Comparison of ENCODE assay signal across 8 cellular contexts in genomic region chr12:110467847-110468211, GRCh38. TPM values are rescaled to one million over a fixed set of nuclear protein-coding genes. Genes with fewer than 3 reads are reported as not detected.
DNase-seq lines count a peak whose midpoint lies in the region; TF ChIP-seq lines count a peak whose summit lies in the region.

No MANE protein-coding gene starts in this region.

- no peaks in the 10 kb centered on the region for H3K9me3 ChIP-seq in ascending aorta
- no peaks in the 10 kb centered on the region for H3K9me3 ChIP-seq in liver (ENCODE audit: control insufficient read depth in 4 of 4, low read length in 3 of 4)
- no peaks in the 10 kb centered on the region for H3K9me3 ChIP-seq in thymus (ENCODE audit: control insufficient read depth)

- TF ChIP-seq CTCF in ascending aorta (IDR thresholded peaks at IDR 0.05): no peak
- TF ChIP-seq CTCF in liver (IDR thresholded peaks at IDR 0.05; ENCODE audit: low read depth, low read length, missing input control): no peak

- no peaks in the 10 kb centered on the region for H3K9me3 Mint-ChIP-seq in activated CD4-positive, alpha-beta T cell treated with anti-CD3 and anti-CD28 coated beads, Interleukin-2, amount 10 ng/mL, durations not matched to agents 24 days and 14 days

- no peak for DNase-seq in activated CD4-positive, alpha-beta T cell treated with anti-CD3 and anti-CD28 coated beads, Interleukin-2, amount 10 ng/mL, durations not matched to agents 24 days and 14 days
- no peak for DNase-seq in activated CD4-positive, alpha-beta T cell treated with anti-CD3 and anti-CD28 coated beads, Interleukin-2, amount 50 U/mL, for 1 hour
- DNase-seq in ascending aorta (ENCODE audit: low spot score in 2 of 2): no peak
- no peak for DNase-seq in NAMALWA (ENCODE audit: low spot score)
- DNase-seq in AG08396 (ENCODE audit: low spot score): no peak
- no peak for DNase-seq in NCI-H1417 (lab: John Stamatoyannopoulos, UW)

- H3K27me3 ChIP-seq in ascending aorta: no peaks in the 10 kb centered on the region
- H3K27me3 ChIP-seq in liver (ENCODE audit: control insufficient read depth in 4 of 4, insufficient read depth in 4 of 4, low read length in 3 of 4): no peaks in the 10 kb centered on the region
- no peaks in the 10 kb centered on the region for H3K27me3 ChIP-seq in thymus (ENCODE audit: control insufficient read depth, insufficient read depth)

- intact Hi-C loops in activated CD4-positive, alpha-beta T cell treated with anti-CD3 and anti-CD28 coated beads, Interleukin-2, amount 10 ng/mL, durations not matched to agents 24 days and 14 days (cut with micrococcal nuclease): loop anchor here (1.0 kb wide), 4 partner anchors 18 to 134 kb away; partner anchors contain the start of genes ARPC3, PPTC7, RAD9B and VPS29
- intact Hi-C loops in ascending aorta (cut with DNase I): loop anchor here (1.0 to 5.0 kb wide), 5 partner anchors 18 to 419 kb away; partner anchors contain the start of genes ANAPC7, ARPC3, PPTC7 and RAD9B

- TF ChIP-seq RAD21 in liver (IDR thresholded peaks at IDR 0.05): no peak

- H3K36me3 Mint-ChIP-seq in activated CD4-positive, alpha-beta T cell treated with anti-CD3 and anti-CD28 coated beads, Interleukin-2, amount 10 ng/mL, durations not matched to agents 24 days and 14 days (ENCODE audit: low read depth): peaks cover 24% of the 10 kb centered on the region

- H3K4me3 ChIP-seq in ascending aorta (peak overlapping the region; percentile 73 to 84), liver (ENCODE audit: low read depth in 1 of 3, low read length in 3 of 3) (peak overlapping the region; percentile 71 to 99 (median 90)), thymus (ENCODE audit: low read length) (peak overlapping the region; percentile 71)

- no peaks in the 10 kb centered on the region for H3K27me3 Mint-ChIP-seq in activated CD4-positive, alpha-beta T cell treated with anti-CD3 and anti-CD28 coated beads, Interleukin-2, amount 10 ng/mL, durations not matched to agents 24 days and 14 days

- peak overlapping the region; percentile 89 for H3K4me3 Mint-ChIP-seq in activated CD4-positive, alpha-beta T cell treated with anti-CD3 and anti-CD28 coated beads, Interleukin-2, amount 10 ng/mL, durations not matched to agents 24 days and 14 days

- H3K4me1 ChIP-seq in ascending aorta (peaks cover 6 to 17% of the 10 kb centered on the region in 2 donors), liver (ENCODE audit: control insufficient read depth in 4 of 4, insufficient read depth in 4 of 4, low read length in 3 of 4) (peaks cover 0 to 27% (median 21%) of the 10 kb centered on the region in 4 donors), thymus (ENCODE audit: control insufficient read depth, insufficient read depth, low read length) (peaks cover 9% of the 10 kb centered on the region)

- H3K4me1 Mint-ChIP-seq in activated CD4-positive, alpha-beta T cell treated with anti-CD3 and anti-CD28 coated beads, Interleukin-2, amount 10 ng/mL, durations not matched to agents 24 days and 14 days: peaks cover 32% of the 10 kb centered on the region

- H3K27ac ChIP-seq in ascending aorta (peak overlapping the region; percentile 88 to 92), liver (ENCODE audit: low read depth in 1 of 2, low read length in 2 of 2) (peak overlapping the region; percentile 79 to 95), thymus (ENCODE audit: low read depth) (peak overlapping the region; percentile 68)

- H3K9ac ChIP-seq in liver (ENCODE audit: low read depth in 1 of 2, low read length in 2 of 2): peak overlapping the region; percentile 77 to 93

- WGBS in liver: under 1% methylated on average over 15 of the region's 15 CpGs
- WGBS in thymus: under 1% methylated on average over 15 of the region's 15 CpGs

- H3K36me3 ChIP-seq in ascending aorta: peaks cover 7 to 11% of the 10 kb centered on the region in 2 donors
- peaks cover 0 to 7% (median 6%) of the 10 kb centered on the region in 4 donors for H3K36me3 ChIP-seq in liver (ENCODE audit: control insufficient read depth in 4 of 4, insufficient read depth in 3 of 4, low read depth in 1 of 4, low read length in 3 of 4)
- peaks cover 5% of the 10 kb centered on the region for H3K36me3 ChIP-seq in thymus (ENCODE audit: control insufficient read depth, insufficient read depth)

- H3K27ac Mint-ChIP-seq in activated CD4-positive, alpha-beta T cell treated with anti-CD3 and anti-CD28 coated beads, Interleukin-2, amount 10 ng/mL, durations not matched to agents 24 days and 14 days: peak overlapping the region; percentile 95

TF ChIP-seq in liver, 16 proteins besides CTCF, POLR2A, EP300 and RAD21:
- TF ChIP-seq GABPA (IDR thresholded peaks at IDR 0.05 in 1 of 2, conservative IDR thresholded peaks at IDR 0.05 in 1 of 2) (no peak), HNF4G (IDR thresholded peaks at IDR 0.05) (no peak), EGR1 (IDR thresholded peaks at IDR 0.05; ENCODE audit: low read depth in 2 of 2) (no peak), JUND (IDR thresholded peaks at IDR 0.05) (no peak), FOXA1 (IDR thresholded peaks at IDR 0.05) (no peak), REST (IDR thresholded peaks at IDR 0.05) (no peak), HNF4A (conservative IDR thresholded peaks at IDR 0.05) (no peak), TAF1 (conservative IDR thresholded peaks at IDR 0.05) (no peak), MAX (IDR thresholded peaks at IDR 0.05) (no peak), SP1 (IDR thresholded peaks at IDR 0.05) (no peak)
TF ChIP-seq in liver: peak in this region for 0.

RNA-seq across cellular contexts. Expression of gene GPN3, which starts 0.2 kb away (rescaled TPM):
- 60.0 and 62.8 TPM in 2 replicates for total RNA-seq in activated CD4-positive, alpha-beta T cell treated with anti-CD3 and anti-CD28 coated beads, Interleukin-2, amount 10 ng/mL, durations not matched to agents 24 days and 14 days
- total RNA-seq in ascending aorta: 5.6 TPM
- total RNA-seq in liver: 10 to 100 TPM; 13.4 to 17.7 TPM
- 10 to 100 TPM; 19.6 to 47.2 TPM for polyA plus RNA-seq in liver
- 25.1 TPM for polyA plus RNA-seq in thymus

RNA-seq across cellular contexts. Expression of gene FAM216A, which starts 0.8 kb away (rescaled TPM):
- total RNA-seq in activated CD4-positive, alpha-beta T cell treated with anti-CD3 and anti-CD28 coated beads, Interleukin-2, amount 10 ng/mL, durations not matched to agents 24 days and 14 days: 53.7 and 54.4 TPM in 2 replicates
- total RNA-seq in ascending aorta (2.1 TPM), liver (1 to 10 TPM; 3.6 to 7.4 TPM)
- polyA plus RNA-seq in liver (1 to 10 TPM; 4.7 to 4.8 TPM), thymus (10.2 TPM)

RNA-seq across cellular contexts. Expression of gene ARPC3, which starts 17.7 kb away (rescaled TPM):
- total RNA-seq in activated CD4-positive, alpha-beta T cell treated with anti-CD3 and anti-CD28 coated beads, Interleukin-2, amount 10 ng/mL, durations not matched to agents 24 days and 14 days: 285 and 300 TPM in 2 replicates
- total RNA-seq in ascending aorta: 76.5 TPM
- total RNA-seq in liver: 100 to 1,000 TPM in 1 of 2 donors, 10 to 100 TPM in 1; 86.2 to 101 TPM
- polyA plus RNA-seq in liver: 100 to 1,000 TPM; 130 to 140 TPM
- polyA plus RNA-seq in thymus: 628 TPM

RNA-seq across cellular contexts. Expression of gene VPS29, which starts 34.1 kb away (rescaled TPM):
- total RNA-seq in activated CD4-positive, alpha-beta T cell treated with anti-CD3 and anti-CD28 coated beads, Interleukin-2, amount 10 ng/mL, durations not matched to agents 24 days and 14 days: 101 and 106 TPM in 2 replicates
- total RNA-seq in ascending aorta (35.9 TPM), liver (10 to 100 TPM; 48.0 to 61.5 TPM)
- polyA plus RNA-seq in liver (100 to 1,000 TPM in 1 of 2 donors, 10 to 100 TPM in 1; 74.1 to 170 TPM), thymus (320 TPM)

RNA-seq across cellular contexts. Expression of gene RAD9B, which starts 34.3 kb away (rescaled TPM):
- total RNA-seq in activated CD4-positive, alpha-beta T cell treated with anti-CD3 and anti-CD28 coated beads, Interleukin-2, amount 10 ng/mL, durations not matched to agents 24 days and 14 days: 0.37 and 0.95 TPM in 2 replicates
- total RNA-seq in ascending aorta: not detected
- total RNA-seq in liver: under 1 TPM; 0.33 to 0.56 TPM
- polyA plus RNA-seq in liver: under 1 TPM; 0.14 to 0.22 TPM
- polyA plus RNA-seq in thymus: 0.87 TPM
